Comparison of ENCODE assay signal across 8 cellular contexts in genomic region chr16:9138731-9139501, GRCh38. TPM values are rescaled to one million over a fixed set of nuclear protein-coding genes. Genes with fewer than 3 reads are reported as not detected.
DNase-seq lines count a peak whose midpoint lies in the region; ATAC-seq, FAIRE-seq and TF ChIP-seq lines count a peak whose summit lies in the region.

No MANE protein-coding gene starts in this region.

- H3K36me3 ChIP-seq in prostate gland (no peaks in the 10 kb centered on the region), vagina (no peaks in the 10 kb centered on the region)

- intact Hi-C loops in cardiac septum (cut with DNase I) (no loop called here), prostate gland (cut with DNase I) (no loop called here), vagina (cut with DNase I) (no loop called here)

- H3K9me3 ChIP-seq in prostate gland = no peaks in the 10 kb centered on the region
- no peaks in the 10 kb centered on the region for H3K9me3 ChIP-seq in vagina

- H3K4me1 ChIP-seq in prostate gland (replicated peaks) = no peaks in the 10 kb centered on the region
- H3K4me1 ChIP-seq in vagina = peaks cover 9% of the 10 kb centered on the region

- no peak overlapping the region for H3K27ac ChIP-seq in prostate gland
- no peak overlapping the region for H3K27ac ChIP-seq in vagina

- peak; percentile 42 for DNase-seq in GM12891 (ENCODE audit: insufficient read length, low spot score)
- no peak for DNase-seq in LNCaP clone FGC (ENCODE audit: low read depth)
- DNase-seq in activated naive CD4-positive, alpha-beta T cell treated with anti-CD3 and anti-CD28 coated beads, Interleukin-2, amount 50 U/mL, for 16 hours = peak; percentile 71
- DNase-seq in cardiac septum (ENCODE audit: low spot score) = peak; percentile 86
- peak; percentile 32 for DNase-seq in prostate gland (ENCODE audit: low spot score)
- no peak for DNase-seq in vagina (ENCODE audit: extremely low spot score in 2 of 2)
- DNase-seq in amniotic stem cell (lab: John Stamatoyannopoulos, UW) = no peak

- 13% methylated on average over 21 of the region's 21 CpGs for WGBS in prostate gland

- no peak for TF ChIP-seq POLR2A in GM12891 (IDR thresholded peaks at IDR 0.05; ENCODE audit: low read depth, low read length)
- TF ChIP-seq POLR2A in prostate gland (IDR thresholded peaks at IDR 0.05) = no peak
- no peak for TF ChIP-seq POLR2A in vagina (IDR thresholded peaks at IDR 0.05)

- H3K27me3 ChIP-seq in prostate gland (replicated peaks; ENCODE audit: insufficient read depth) (no peaks in the 10 kb centered on the region), vagina (no peaks in the 10 kb centered on the region)

- peak overlapping the region; percentile 34 for H3K4me3 ChIP-seq in LNCaP clone FGC (ENCODE audit: low read depth, low read length)
- no peak overlapping the region for H3K4me3 ChIP-seq in prostate gland
- no peak overlapping the region for H3K4me3 ChIP-seq in vagina

- FAIRE-seq in GM12891 (lab: Jason Lieb, UNC) = peak; percentile 63

- TF ChIP-seq CTCF in LNCaP clone FGC (IDR thresholded peaks at IDR 0.05; ENCODE audit: control insufficient read depth, extremely low read depth, insufficient read depth) (peak; percentile 93), prostate gland (IDR thresholded peaks at IDR 0.05) (peak in 2 of 4 experiments; percentile 49 to 67), vagina (IDR thresholded peaks at IDR 0.05) (peak; percentile 25 to 75 (median 58))

- ATAC-seq in SK-N-SH treated with all-trans-retinoic acid at 6 μM for 48 hours = peak; percentile 92

TF ChIP-seq in GM12891, 5 proteins besides CTCF, POLR2A, EP300 and RAD21:
- TF ChIP-seq TAF1 (IDR thresholded peaks at IDR 0.05; ENCODE audit: low read depth, low read length) = no peak
- TF ChIP-seq SPI1 (IDR thresholded peaks at IDR 0.05; ENCODE audit: low read depth, low read length) = no peak
- TF ChIP-seq PAX5 (IDR thresholded peaks at IDR 0.05; ENCODE audit: insufficient read depth, low read length, severe bottlenecking) = no peak
- no peak for TF ChIP-seq POLR2AphosphoS5 (IDR thresholded peaks at IDR 0.05; ENCODE audit: low read depth, low read length)
- TF ChIP-seq POU2F2 (IDR thresholded peaks at IDR 0.05; ENCODE audit: low read depth, low read length) = no peak

TF ChIP-seq in SK-N-SH treated with all-trans-retinoic acid at 6 μM for 48 hours, 23 proteins besides CTCF, POLR2A, EP300 and RAD21:
- no peak for TF ChIP-seq OSR1 (CRISPR knock-in tag; IDR thresholded peaks at IDR 0.05)
- TF ChIP-seq RARB (CRISPR knock-in tag; IDR thresholded peaks at IDR 0.05) = no peak
- TF ChIP-seq, protein P1, sequence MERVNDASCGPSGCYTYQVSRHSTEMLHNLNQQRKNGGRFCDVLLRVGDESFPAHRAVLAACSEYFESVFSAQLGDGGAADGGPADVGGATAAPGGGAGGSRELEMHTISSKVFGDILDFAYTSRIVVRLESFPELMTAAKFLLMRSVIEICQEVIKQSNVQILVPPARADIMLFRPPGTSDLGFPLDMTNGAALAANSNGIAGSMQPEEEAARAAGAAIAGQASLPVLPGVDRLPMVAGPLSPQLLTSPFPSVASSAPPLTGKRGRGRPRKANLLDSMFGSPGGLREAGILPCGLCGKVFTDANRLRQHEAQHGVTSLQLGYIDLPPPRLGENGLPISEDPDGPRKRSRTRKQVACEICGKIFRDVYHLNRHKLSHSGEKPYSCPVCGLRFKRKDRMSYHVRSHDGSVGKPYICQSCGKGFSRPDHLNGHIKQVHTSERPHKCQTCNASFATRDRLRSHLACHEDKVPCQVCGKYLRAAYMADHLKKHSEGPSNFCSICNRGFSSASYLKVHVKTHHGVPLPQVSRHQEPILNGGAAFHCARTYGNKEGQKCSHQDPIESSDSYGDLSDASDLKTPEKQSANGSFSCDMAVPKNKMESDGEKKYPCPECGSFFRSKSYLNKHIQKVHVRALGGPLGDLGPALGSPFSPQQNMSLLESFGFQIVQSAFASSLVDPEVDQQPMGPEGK (CRISPR knock-in tag; IDR thresholded peaks at IDR 0.05; ENCODE audit: borderline replicate concordance) = no peak
- no peak for TF ChIP-seq ZFP30 (CRISPR knock-in tag; IDR thresholded peaks at IDR 0.05)
- no peak for TF ChIP-seq ESRRG (CRISPR knock-in tag; IDR thresholded peaks at IDR 0.05)
- no peak for TF ChIP-seq TOX (CRISPR knock-in tag; IDR thresholded peaks at IDR 0.05; ENCODE audit: borderline replicate concordance)
- no peak for TF ChIP-seq BACH2 (CRISPR knock-in tag; IDR thresholded peaks at IDR 0.05; ENCODE audit: borderline replicate concordance)
- no peak for TF ChIP-seq TSHZ2 (CRISPR knock-in tag; IDR thresholded peaks at IDR 0.05)

RNA-seq across cellular contexts. Expression of gene HAPSTR1, which starts 47.5 kb away (rescaled TPM):
- 14.5 TPM for polyA plus RNA-seq in GM12891 (2012; ENCODE audit: low read depth, missing spikeins)
- total RNA-seq in cardiac septum (59.6 TPM), prostate gland (10 to 100 TPM; 45.5 to 68.6 TPM), vagina (33.6 TPM)

Comparison
In these comparisons a context has a peak if more than half of its experiments do, and no peak if none do; other contexts are left out.
1. DNase-seq: peak in GM12891 (single experiment), activated naive CD4-positive, alpha-beta T cell treated with anti-CD3 and anti-CD28 coated beads, Interleukin-2, amount 50 U/mL, for 16 hours (single experiment), cardiac septum (single experiment) and prostate gland (single experiment); none in LNCaP clone FGC (single experiment), vagina (0 of 2) and amniotic stem cell (single experiment).